Comparison of ENCODE assay signal across 22 cellular contexts in the genomic region with DNA sequence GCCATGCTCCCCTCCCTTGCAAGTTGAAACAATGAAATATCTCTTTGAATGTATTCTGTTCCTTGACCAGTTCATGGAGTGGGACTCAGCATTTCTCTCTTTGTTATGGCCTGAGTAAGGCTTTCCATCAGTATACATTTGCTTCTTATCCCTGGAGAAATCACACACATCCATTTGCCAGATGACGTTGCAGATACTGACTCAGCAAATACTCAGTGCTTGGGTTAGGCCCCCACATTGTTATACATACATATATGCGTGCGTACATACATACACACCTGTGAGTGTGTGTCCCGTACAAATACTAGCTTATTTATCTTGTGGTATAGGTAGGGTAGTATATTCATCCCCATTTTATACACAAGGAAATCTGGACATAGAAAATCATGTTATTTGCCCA.
"Had no signal": no experiment of that assay in that cellular context is flagged by ENCODE, and none has a peak within 500 bp of the region (broad histone marks: within the 10 kb centered on the region; RNA-seq: fewer than 3 reads in every experiment).

No MANE protein-coding gene starts in this region.

- H3K9me3 ChIP-seq: heart right ventricle, lower lobe of right lung had no signal

- H3K4me3 ChIP-seq: coronary artery, dorsolateral prefrontal cortex, esophagus muscularis mucosa, gastroesophageal sphincter, heart right ventricle, left lung, lower lobe of right lung, mucosa of descending colon had no signal

- ATAC-seq: foreskin keratinocyte, gastroesophageal sphincter, heart right ventricle, left cardiac atrium, left lung, left ventricle myocardium superior, lower lobe of right lung, mucosa of descending colon had no signal

- DNase-seq: dermis blood vessel endothelial cell; dorsolateral prefrontal cortex; effector CD4-positive, alpha-beta T cell; effector memory CD4-positive, alpha-beta T cell; foreskin keratinocyte; head of caudate nucleus; heart right ventricle; hippocampal formation; left cardiac atrium; left lung; left ventricle myocardium superior; lower lobe of right lung; mesenchymal stem cell; mucosa of descending colon had no signal

- FAIRE-seq: colon, endothelial cell of umbilical vein, frontal cortex, islet of Langerhans, keratinocyte had no signal

- H3K27ac ChIP-seq: coronary artery, dorsolateral prefrontal cortex, esophagus muscularis mucosa, foreskin keratinocyte, gastroesophageal sphincter, heart right ventricle, left lung, lower lobe of right lung had no signal

- H3K36me3 ChIP-seq: esophagus muscularis mucosa, gastroesophageal sphincter, heart right ventricle, left lung, lower lobe of right lung had no signal

- H3K4me1 ChIP-seq: foreskin keratinocyte, gastroesophageal sphincter, heart right ventricle, left lung, lower lobe of right lung had no signal

- H3K27me3 ChIP-seq: dorsolateral prefrontal cortex, foreskin keratinocyte, left lung had no signal
